In genomic region chr2:96760036-96760985, GRCh38 we compare ENCODE assay signal across 8 cellular contexts. TPM values are rescaled to one million over a fixed set of nuclear protein-coding genes. Genes with fewer than 3 reads are reported as not detected.
A peak's percentile ranks its signal among the peaks of the same experiment; 100 is the strongest.
DNase-seq lines count a peak whose midpoint lies in the region; ATAC-seq and TF ChIP-seq lines count a peak whose summit lies in the region.

TSS of gene CNNM4 (plus strand) at chr2:96760902. CDS start at chr2:96761000, 98 bp downstream.

- peaks cover 47% of the 10 kb centered on the region for H3K4me1 Mint-ChIP-seq in activated T-cell treated with anti-CD3 and anti-CD28 coated beads, Interleukin-2, amount 50 U/mL, for 4 hours (ENCODE audit: low read depth)

- ATAC-seq in GM21723 (IDR thresholded peaks at IDR 0.05; ENCODE audit: unreplicated experiment) = peak; percentile 81
- peak; percentile 95 for ATAC-seq in activated T-cell treated with anti-CD3 and anti-CD28 coated beads, Interleukin-2, amount 50 U/mL, for 4 hours

- no peaks in the 10 kb centered on the region for H3K9me3 Mint-ChIP-seq in activated T-cell treated with anti-CD3 and anti-CD28 coated beads, Interleukin-2, amount 50 U/mL, for 4 hours

- TF ChIP-seq EP300 in esophagus muscularis mucosa (IDR thresholded peaks at IDR 0.05) = no peak

- WGBS in esophagus muscularis mucosa = 16% methylated on average over 16 of the region's 62 CpGs

- peak within 1 kb of the TSS; percentile 94 for H2AFZ ChIP-seq in PC-9

- CTCF ChIA-PET in PC-9 (lab: Charles Lee) = interaction anchor here (1.2 kb wide), 1 partner anchor 13 kb away, joined by 4 read pairs; no protein-coding TSS in a partner anchor

- H3K36me3 ChIP-seq in PC-9 (ENCODE audit: low read depth) (no peaks in the 10 kb centered on the region), esophagus muscularis mucosa (no peaks in the 10 kb centered on the region)

- peak within 1 kb of the TSS; percentile 84 for H3K4me3 Mint-ChIP-seq in activated T-cell treated with anti-CD3 and anti-CD28 coated beads, Interleukin-2, amount 50 U/mL, for 4 hours

- no peaks in the 10 kb centered on the region for H4K20me1 ChIP-seq in PC-9 (ENCODE audit: insufficient read depth)

- BruUV-seq in PC-9 (replicated peaks; lab: Mats Ljungman, UMichigan) = no TSS peak

- TF ChIP-seq CTCF in PC-9 (conservative IDR thresholded peaks at IDR 0.05) = no peak
- no peak for TF ChIP-seq CTCF in esophagus muscularis mucosa (IDR thresholded peaks at IDR 0.05)

- in situ Hi-C loops in KBM-7 (cut with MboI; ENCODE audit: low pct_unique_long_range_greater_than_20kb, low sequenced_read_pairs) = no loop called here

- H3F3A ChIP-seq in PC-9 (ENCODE audit: insufficient read depth, low read depth) = peaks cover 48% of the 10 kb centered on the region

- H3K4me1 ChIP-seq in PC-9 (replicated peaks; ENCODE audit: insufficient read depth) = peaks cover 47% of the 10 kb centered on the region
- peaks cover 35 to 47% (median 46%) of the 10 kb centered on the region in 4 donors for H3K4me1 ChIP-seq in esophagus muscularis mucosa

- no peak within 1 kb of the TSS; the same call in 1 of the 2 replicates for H3K27ac ChIP-seq in PC-9
- H3K27ac ChIP-seq in esophagus muscularis mucosa (replicated peaks in 1 of 4) = peak within 1 kb of the TSS; percentile 76 to 88 (median 84)

- peak within 1 kb of the TSS; percentile 87 for H3K4me3 ChIP-seq in PC-9
- H3K4me3 ChIP-seq in esophagus muscularis mucosa = peak within 1 kb of the TSS; percentile 72 to 74 (median 73)

- H3K9me3 ChIP-seq in PC-9 (ENCODE audit: insufficient read depth, low read depth) = no peaks in the 10 kb centered on the region
- H3K9me3 ChIP-seq in esophagus muscularis mucosa = no peaks in the 10 kb centered on the region

- TF ChIP-seq POLR2A in esophagus muscularis mucosa (IDR thresholded peaks at IDR 0.05; ENCODE audit: low read depth) = no peak

- POLR2A ChIA-PET in PC-9 (lab: Charles Lee; ENCODE audit: unreplicated experiment) = interaction anchor here (0.6 to 1.0 kb wide), 7 partner anchors 32 to 144 kb away, joined by 3 to 23 read pairs (median 10); partner anchors contain the start of gene KANSL3

- H3K9me2 ChIP-seq in PC-9 (ENCODE audit: insufficient read depth) = no peaks in the 10 kb centered on the region

- intact Hi-C loops in PC-9 (cut with micrococcal nuclease; ENCODE audit: unreplicated experiment) = loop anchor here (1.0 to 10.0 kb wide), 3 partner anchors 20 to 426 kb away; partner anchors contain the start of genes KANSL3, LMAN2L and NCAPH
- intact Hi-C loops in esophagus muscularis mucosa (cut with DNase I) = loop anchor here (2.0 to 5.0 kb wide), 4 partner anchors 20 to 123 kb away; partner anchors contain the start of genes CNNM3, KANSL3 and LMAN2L

- peak; percentile 100 for DNase-seq in DMS53 (lab: John Stamatoyannopoulos, UW)
- peak; percentile 95 for DNase-seq in KBM-7
- peak; percentile 90 to 98 for DNase-seq in PC-9
- peak; percentile 88 for DNase-seq in activated T-cell treated with anti-CD3 and anti-CD28 coated beads, Interleukin-2, amount 50 U/mL, for 4 hours
- DNase-seq in esophagus muscularis mucosa (ENCODE audit: extremely low spot score) = peak; percentile 97
- peak; percentile 92 for DNase-seq in myocyte (ENCODE audit: low read depth)
- DNase-seq in stimulated activated CD8-positive, alpha-beta memory T cell treated with anti-CD3 and anti-CD28 coated beads, Interleukin-7, amount 100 ng/mL, for 4 hours (ENCODE audit: low read depth in 2 of 2) = peak; percentile 80 to 91

- no peaks in the 10 kb centered on the region for H3K27me3 ChIP-seq in PC-9 (ENCODE audit: insufficient read depth, low read depth)
- no peaks in the 10 kb centered on the region for H3K27me3 ChIP-seq in esophagus muscularis mucosa

- H3K4me2 ChIP-seq in PC-9 = peak within 1 kb of the TSS; percentile 94

- H3K79me2 ChIP-seq in PC-9 (ENCODE audit: low read depth) = peaks cover 44% of the 10 kb centered on the region

- H3K36me3 Mint-ChIP-seq in activated T-cell treated with anti-CD3 and anti-CD28 coated beads, Interleukin-2, amount 50 U/mL, for 4 hours (ENCODE audit: insufficient read depth) = no peaks in the 10 kb centered on the region

- no peaks in the 10 kb centered on the region for H3K27me3 Mint-ChIP-seq in activated T-cell treated with anti-CD3 and anti-CD28 coated beads, Interleukin-2, amount 50 U/mL, for 4 hours (ENCODE audit: low read depth)

RNA-seq across cellular contexts. Expression of gene CNNM4, which starts in this region (rescaled TPM):
- total RNA-seq in PC-9 (2021) (28.2 and 31.4 TPM in 2 replicates), esophagus muscularis mucosa (1 to 10 TPM; 3.3 to 7.5 (median 5.3) TPM), myocyte (7.5 and 15.6 TPM in 2 replicates)
- 1 to 10 TPM; 6.3 to 6.9 (median 6.4) TPM for total RNA-seq in activated T-cell treated with anti-CD3 and anti-CD28 coated beads, Interleukin-2, amount 50 U/mL, for 4 hours
- 4.1 TPM for polyA plus RNA-seq in myocyte (2012)
